ENCODE assay signal across 1 cellular context in the genomic region with DNA sequence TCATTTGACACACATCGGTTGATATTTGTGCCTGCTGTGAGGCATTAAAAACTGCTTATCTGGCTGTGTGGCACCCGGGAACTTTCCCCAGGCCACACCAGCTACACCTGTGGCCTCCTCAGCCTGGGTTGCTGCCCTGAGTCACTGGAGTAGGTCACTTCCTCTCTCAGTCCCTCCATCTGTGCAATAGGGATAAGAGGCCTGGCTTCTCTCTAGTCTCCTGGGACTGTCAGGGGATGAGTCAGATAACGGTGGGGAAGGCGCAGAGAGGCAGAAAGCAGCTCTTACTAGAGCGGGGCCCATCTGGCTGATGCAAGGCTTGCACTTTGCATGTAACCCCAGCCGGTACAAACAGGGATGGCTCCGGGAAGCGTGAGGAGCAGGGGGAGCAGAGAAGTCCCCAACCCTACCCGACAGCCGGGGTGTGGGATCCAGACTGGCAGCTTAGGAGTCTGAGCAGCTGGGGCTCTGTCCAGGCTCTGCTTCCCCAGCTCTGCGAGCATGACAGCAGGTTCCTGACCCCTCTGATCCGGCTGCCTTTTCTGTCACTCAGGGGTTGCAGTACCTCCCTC.
TF ChIP-seq lines count a peak whose summit lies in the region.

No MANE protein-coding gene starts in this region.

TF ChIP-seq in HepG2, 621 proteins besides CTCF, POLR2A, EP300 and RAD21 (continued from another document and continues in another):
- TF ChIP-seq, protein P1, sequence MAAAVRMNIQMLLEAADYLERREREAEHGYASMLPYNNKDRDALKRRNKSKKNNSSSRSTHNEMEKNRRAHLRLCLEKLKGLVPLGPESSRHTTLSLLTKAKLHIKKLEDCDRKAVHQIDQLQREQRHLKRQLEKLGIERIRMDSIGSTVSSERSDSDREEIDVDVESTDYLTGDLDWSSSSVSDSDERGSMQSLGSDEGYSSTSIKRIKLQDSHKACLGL (CRISPR knock-in tag; IDR thresholded peaks at IDR 0.05) = no peak
- TF ChIP-seq ZFY (CRISPR knock-in tag; IDR thresholded peaks at IDR 0.05) = peak; percentile 83
- no peak; the same call in 1 of the 2 replicates for TF ChIP-seq TARDBP (CRISPR knock-in tag; IDR thresholded peaks at IDR 0.05)
- no peak for TF ChIP-seq FOXA1 (IDR thresholded peaks at IDR 0.05)
- no peak for TF ChIP-seq FOXA1 (CRISPR knock-in tag; IDR thresholded peaks at IDR 0.05)
- no peak for TF ChIP-seq EZH2 (conservative IDR thresholded peaks at IDR 0.05; ENCODE audit: low read depth, low read length)
- TF ChIP-seq NFIC (IDR thresholded peaks at IDR 0.05; ENCODE audit: low read length) = no peak
- TF ChIP-seq, protein P2, sequence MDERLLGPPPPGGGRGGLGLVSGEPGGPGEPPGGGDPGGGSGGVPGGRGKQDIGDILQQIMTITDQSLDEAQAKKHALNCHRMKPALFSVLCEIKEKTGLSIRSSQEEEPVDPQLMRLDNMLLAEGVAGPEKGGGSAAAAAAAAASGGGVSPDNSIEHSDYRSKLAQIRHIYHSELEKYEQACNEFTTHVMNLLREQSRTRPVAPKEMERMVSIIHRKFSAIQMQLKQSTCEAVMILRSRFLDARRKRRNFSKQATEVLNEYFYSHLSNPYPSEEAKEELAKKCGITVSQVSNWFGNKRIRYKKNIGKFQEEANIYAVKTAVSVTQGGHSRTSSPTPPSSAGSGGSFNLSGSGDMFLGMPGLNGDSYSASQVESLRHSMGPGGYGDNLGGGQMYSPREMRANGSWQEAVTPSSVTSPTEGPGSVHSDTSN (CRISPR knock-in tag; IDR thresholded peaks at IDR 0.05) = no peak
- no peak for TF ChIP-seq TEAD2 (CRISPR knock-in tag; IDR thresholded peaks at IDR 0.05)
- TF ChIP-seq ZNF441 (CRISPR knock-in tag; IDR thresholded peaks at IDR 0.05; ENCODE audit: borderline replicate concordance) = no peak
- TF ChIP-seq, protein P3, sequence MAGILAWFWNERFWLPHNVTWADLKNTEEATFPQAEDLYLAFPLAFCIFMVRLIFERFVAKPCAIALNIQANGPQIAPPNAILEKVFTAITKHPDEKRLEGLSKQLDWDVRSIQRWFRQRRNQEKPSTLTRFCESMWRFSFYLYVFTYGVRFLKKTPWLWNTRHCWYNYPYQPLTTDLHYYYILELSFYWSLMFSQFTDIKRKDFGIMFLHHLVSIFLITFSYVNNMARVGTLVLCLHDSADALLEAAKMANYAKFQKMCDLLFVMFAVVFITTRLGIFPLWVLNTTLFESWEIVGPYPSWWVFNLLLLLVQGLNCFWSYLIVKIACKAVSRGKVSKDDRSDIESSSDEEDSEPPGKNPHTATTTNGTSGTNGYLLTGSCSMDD (CRISPR knock-in tag; IDR thresholded peaks at IDR 0.05) = no peak
- no peak for TF ChIP-seq ZBTB21 (CRISPR knock-in tag; IDR thresholded peaks at IDR 0.05)
- TF ChIP-seq, protein P4, sequence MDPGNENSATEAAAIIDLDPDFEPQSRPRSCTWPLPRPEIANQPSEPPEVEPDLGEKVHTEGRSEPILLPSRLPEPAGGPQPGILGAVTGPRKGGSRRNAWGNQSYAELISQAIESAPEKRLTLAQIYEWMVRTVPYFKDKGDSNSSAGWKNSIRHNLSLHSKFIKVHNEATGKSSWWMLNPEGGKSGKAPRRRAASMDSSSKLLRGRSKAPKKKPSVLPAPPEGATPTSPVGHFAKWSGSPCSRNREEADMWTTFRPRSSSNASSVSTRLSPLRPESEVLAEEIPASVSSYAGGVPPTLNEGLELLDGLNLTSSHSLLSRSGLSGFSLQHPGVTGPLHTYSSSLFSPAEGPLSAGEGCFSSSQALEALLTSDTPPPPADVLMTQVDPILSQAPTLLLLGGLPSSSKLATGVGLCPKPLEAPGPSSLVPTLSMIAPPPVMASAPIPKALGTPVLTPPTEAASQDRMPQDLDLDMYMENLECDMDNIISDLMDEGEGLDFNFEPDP (CRISPR knock-in tag; conservative IDR thresholded peaks at IDR 0.05) = no peak
- TF ChIP-seq NR2F6 (IDR thresholded peaks at IDR 0.05) = peak; percentile 36; the same call in 1 of the 2 replicates
- peak; percentile 8; the same call in 1 of the 2 replicates for TF ChIP-seq NR2F6 (CRISPR knock-in tag; IDR thresholded peaks at IDR 0.05)
- TF ChIP-seq SAP130 (CRISPR knock-in tag; IDR thresholded peaks at IDR 0.05; ENCODE audit: low read depth) = peak; percentile 90
- TF ChIP-seq YEATS4 (CRISPR knock-in tag; IDR thresholded peaks at IDR 0.05; ENCODE audit: borderline replicate concordance) = no peak; the same call in 1 of the 2 replicates
- peak; percentile 55 for TF ChIP-seq DR1 (CRISPR knock-in tag; IDR thresholded peaks at IDR 0.05)
- no peak for TF ChIP-seq ZNF557 (CRISPR knock-in tag; IDR thresholded peaks at IDR 0.05)
- TF ChIP-seq ATF7-NPFF (CRISPR knock-in tag; IDR thresholded peaks at IDR 0.05; ENCODE audit: low read depth) = no peak
- TF ChIP-seq, protein P5, sequence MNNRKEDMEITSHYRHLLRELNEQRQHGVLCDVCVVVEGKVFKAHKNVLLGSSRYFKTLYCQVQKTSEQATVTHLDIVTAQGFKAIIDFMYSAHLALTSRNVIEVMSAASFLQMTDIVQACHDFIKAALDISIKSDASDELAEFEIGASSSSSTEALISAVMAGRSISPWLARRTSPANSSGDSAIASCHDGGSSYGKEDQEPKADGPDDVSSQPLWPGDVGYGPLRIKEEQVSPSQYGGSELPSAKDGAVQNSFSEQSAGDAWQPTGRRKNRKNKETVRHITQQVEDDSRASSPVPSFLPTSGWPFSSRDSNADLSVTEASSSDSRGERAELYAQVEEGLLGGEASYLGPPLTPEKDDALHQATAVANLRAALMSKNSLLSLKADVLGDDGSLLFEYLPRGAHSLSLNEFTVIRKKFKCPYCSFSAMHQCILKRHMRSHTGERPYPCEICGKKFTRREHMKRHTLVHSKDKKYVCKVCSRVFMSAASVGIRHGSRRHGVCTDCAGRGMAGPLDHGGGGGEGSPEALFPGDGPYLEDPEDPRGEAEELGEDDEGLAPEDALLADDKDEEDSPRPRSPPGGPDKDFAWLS (CRISPR knock-in tag; IDR thresholded peaks at IDR 0.05; ENCODE audit: borderline replicate concordance) = no peak
- TF ChIP-seq FLYWCH1 (CRISPR knock-in tag; IDR thresholded peaks at IDR 0.05) = no peak
- TF ChIP-seq CREB1 (IDR thresholded peaks at IDR 0.05) = no peak; the same call in 1 of the 2 replicates
- no peak; the same call in 1 of the 2 replicates for TF ChIP-seq CREB1 (CRISPR knock-in tag; IDR thresholded peaks at IDR 0.05)
- no peak for TF ChIP-seq ZNF20 (CRISPR knock-in tag; IDR thresholded peaks at IDR 0.05)
- TF ChIP-seq, protein P6, sequence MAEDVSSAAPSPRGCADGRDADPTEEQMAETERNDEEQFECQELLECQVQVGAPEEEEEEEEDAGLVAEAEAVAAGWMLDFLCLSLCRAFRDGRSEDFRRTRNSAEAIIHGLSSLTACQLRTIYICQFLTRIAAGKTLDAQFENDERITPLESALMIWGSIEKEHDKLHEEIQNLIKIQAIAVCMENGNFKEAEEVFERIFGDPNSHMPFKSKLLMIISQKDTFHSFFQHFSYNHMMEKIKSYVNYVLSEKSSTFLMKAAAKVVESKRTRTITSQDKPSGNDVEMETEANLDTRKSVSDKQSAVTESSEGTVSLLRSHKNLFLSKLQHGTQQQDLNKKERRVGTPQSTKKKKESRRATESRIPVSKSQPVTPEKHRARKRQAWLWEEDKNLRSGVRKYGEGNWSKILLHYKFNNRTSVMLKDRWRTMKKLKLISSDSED (CRISPR knock-in tag; IDR thresholded peaks at IDR 0.05) = no peak
- TF ChIP-seq, protein P7, sequence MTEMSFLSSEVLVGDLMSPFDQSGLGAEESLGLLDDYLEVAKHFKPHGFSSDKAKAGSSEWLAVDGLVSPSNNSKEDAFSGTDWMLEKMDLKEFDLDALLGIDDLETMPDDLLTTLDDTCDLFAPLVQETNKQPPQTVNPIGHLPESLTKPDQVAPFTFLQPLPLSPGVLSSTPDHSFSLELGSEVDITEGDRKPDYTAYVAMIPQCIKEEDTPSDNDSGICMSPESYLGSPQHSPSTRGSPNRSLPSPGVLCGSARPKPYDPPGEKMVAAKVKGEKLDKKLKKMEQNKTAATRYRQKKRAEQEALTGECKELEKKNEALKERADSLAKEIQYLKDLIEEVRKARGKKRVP (CRISPR knock-in tag; IDR thresholded peaks at IDR 0.05) = peak; percentile 99 to 100
- TF ChIP-seq, protein P8, sequence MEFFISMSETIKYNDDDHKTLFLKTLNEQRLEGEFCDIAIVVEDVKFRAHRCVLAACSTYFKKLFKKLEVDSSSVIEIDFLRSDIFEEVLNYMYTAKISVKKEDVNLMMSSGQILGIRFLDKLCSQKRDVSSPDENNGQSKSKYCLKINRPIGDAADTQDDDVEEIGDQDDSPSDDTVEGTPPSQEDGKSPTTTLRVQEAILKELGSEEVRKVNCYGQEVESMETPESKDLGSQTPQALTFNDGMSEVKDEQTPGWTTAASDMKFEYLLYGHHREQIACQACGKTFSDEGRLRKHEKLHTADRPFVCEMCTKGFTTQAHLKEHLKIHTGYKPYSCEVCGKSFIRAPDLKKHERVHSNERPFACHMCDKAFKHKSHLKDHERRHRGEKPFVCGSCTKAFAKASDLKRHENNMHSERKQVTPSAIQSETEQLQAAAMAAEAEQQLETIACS (CRISPR knock-in tag; IDR thresholded peaks at IDR 0.05) = no peak
- TF ChIP-seq ZNF790 (CRISPR knock-in tag; IDR thresholded peaks at IDR 0.05; ENCODE audit: borderline replicate concordance) = no peak
- TF ChIP-seq SP5 (CRISPR knock-in tag; IDR thresholded peaks at IDR 0.05; ENCODE audit: borderline replicate concordance, low read depth) = peak; percentile 27; the same call in 1 of the 2 replicates
- no peak for TF ChIP-seq PAX8 (CRISPR knock-in tag; IDR thresholded peaks at IDR 0.05; ENCODE audit: borderline replicate concordance)
- TF ChIP-seq NCOA2 (CRISPR knock-in tag; IDR thresholded peaks at IDR 0.05) = peak; percentile 65
- TF ChIP-seq MIER2 (CRISPR knock-in tag; IDR thresholded peaks at IDR 0.05) = no peak
- TF ChIP-seq, protein P9, sequence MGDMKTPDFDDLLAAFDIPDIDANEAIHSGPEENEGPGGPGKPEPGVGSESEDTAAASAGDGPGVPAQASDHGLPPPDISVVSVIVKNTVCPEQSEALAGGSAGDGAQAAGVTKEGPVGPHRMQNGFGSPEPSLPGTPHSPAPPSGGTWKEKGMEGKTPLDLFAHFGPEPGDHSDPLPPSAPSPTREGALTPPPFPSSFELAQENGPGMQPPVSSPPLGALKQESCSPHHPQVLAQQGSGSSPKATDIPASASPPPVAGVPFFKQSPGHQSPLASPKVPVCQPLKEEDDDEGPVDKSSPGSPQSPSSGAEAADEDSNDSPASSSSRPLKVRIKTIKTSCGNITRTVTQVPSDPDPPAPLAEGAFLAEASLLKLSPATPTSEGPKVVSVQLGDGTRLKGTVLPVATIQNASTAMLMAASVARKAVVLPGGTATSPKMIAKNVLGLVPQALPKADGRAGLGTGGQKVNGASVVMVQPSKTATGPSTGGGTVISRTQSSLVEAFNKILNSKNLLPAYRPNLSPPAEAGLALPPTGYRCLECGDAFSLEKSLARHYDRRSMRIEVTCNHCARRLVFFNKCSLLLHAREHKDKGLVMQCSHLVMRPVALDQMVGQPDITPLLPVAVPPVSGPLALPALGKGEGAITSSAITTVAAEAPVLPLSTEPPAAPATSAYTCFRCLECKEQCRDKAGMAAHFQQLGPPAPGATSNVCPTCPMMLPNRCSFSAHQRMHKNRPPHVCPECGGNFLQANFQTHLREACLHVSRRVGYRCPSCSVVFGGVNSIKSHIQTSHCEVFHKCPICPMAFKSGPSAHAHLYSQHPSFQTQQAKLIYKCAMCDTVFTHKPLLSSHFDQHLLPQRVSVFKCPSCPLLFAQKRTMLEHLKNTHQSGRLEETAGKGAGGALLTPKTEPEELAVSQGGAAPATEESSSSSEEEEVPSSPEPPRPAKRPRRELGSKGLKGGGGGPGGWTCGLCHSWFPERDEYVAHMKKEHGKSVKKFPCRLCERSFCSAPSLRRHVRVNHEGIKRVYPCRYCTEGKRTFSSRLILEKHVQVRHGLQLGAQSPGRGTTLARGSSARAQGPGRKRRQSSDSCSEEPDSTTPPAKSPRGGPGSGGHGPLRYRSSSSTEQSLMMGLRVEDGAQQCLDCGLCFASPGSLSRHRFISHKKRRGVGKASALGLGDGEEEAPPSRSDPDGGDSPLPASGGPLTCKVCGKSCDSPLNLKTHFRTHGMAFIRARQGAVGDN (CRISPR knock-in tag; IDR thresholded peaks at IDR 0.05) = peak; percentile 74
- TF ChIP-seq ZNF530 (CRISPR knock-in tag; IDR thresholded peaks at IDR 0.05; ENCODE audit: low read depth) = no peak
